ENCODE assay signal across 8 cellular contexts in genomic region chr1:32073387-32074229, GRCh38. TPM values are rescaled to one million over a fixed set of nuclear protein-coding genes. Genes with fewer than 3 reads are reported as not detected.
DNase-seq lines count a peak whose midpoint lies in the region; ATAC-seq, FAIRE-seq and TF ChIP-seq lines count a peak whose summit lies in the region.

No MANE protein-coding gene starts in this region.

- peaks cover 31% of the 10 kb centered on the region for H3K36me3 ChIP-seq in right atrium auricular region

- intact Hi-C loops in activated B cell treated with CpG ODN at 0.5 μM for 24 hours (cut with micrococcal nuclease), result loop anchor here (1.0 to 5.0 kb wide), 9 partner anchors 34 to 285 kb away; partner anchors contain the start of genes EIF3I, HDAC1, LCK and PTP4A2

- H3K27me3 Mint-ChIP-seq in activated B cell treated with CpG ODN at 0.5 μM for 24 hours, result no peaks in the 10 kb centered on the region

- ATAC-seq in GM21447 (IDR thresholded peaks at IDR 0.05; ENCODE audit: unreplicated experiment) (peak; percentile 31), activated B cell treated with CpG ODN at 0.5 μM for 24 hours (ENCODE audit: low read depth) (no peak), GM21423 (IDR thresholded peaks at IDR 0.05; ENCODE audit: unreplicated experiment) (no peak)
- peak; percentile 20 for ATAC-seq in stimulated activated effector memory CD8-positive, alpha-beta T cell treated with anti-CD3 and anti-CD28 coated beads, Interleukin-12 subunit alpha, Interleukin-12 subunit beta, amount 100 ng/mL, for 72 hours

- POLR2A ChIA-PET in activated B cell treated with CpG ODN at 0.5 μM for 24 hours (lab: Charles Lee), result interaction anchor here (0.5 to 4.3 kb wide), 29 partner anchors 8 to 1054 kb away, joined by 3 to 72 read pairs (median 7); partner anchors contain the start of genes BSDC1, CCDC28B, HDAC1 and KHDRBS1

- peaks cover 41% of the 10 kb centered on the region for H3K36me3 Mint-ChIP-seq in activated B cell treated with CpG ODN at 0.5 μM for 24 hours (ENCODE audit: low read depth)
- peaks cover 57% of the 10 kb centered on the region for H3K36me3 Mint-ChIP-seq in stimulated activated effector memory CD8-positive, alpha-beta T cell treated with anti-CD3 and anti-CD28 coated beads, Interleukin-12 subunit alpha, Interleukin-12 subunit beta, amount 100 ng/mL, for 72 hours

- H3K9me3 ChIP-seq in right atrium auricular region, result no peaks in the 10 kb centered on the region

- no peak for FAIRE-seq in RCC 7860 (lab: Jason Lieb, UNC)

- H3K27me3 ChIP-seq in right atrium auricular region, result no peaks in the 10 kb centered on the region

- CTCF ChIA-PET in activated B cell treated with CpG ODN at 0.5 μM for 24 hours (lab: Charles Lee), result interaction anchor here (0.8 to 2.8 kb wide), 6 partner anchors 8 to 107 kb away, joined by 3 to 18 read pairs (median 5); partner anchors contain the start of gene KPNA6

- peaks cover 0 to 22% of the 10 kb centered on the region in 2 donors for H3K4me1 ChIP-seq in right atrium auricular region

- no peaks in the 10 kb centered on the region for H3K9me3 Mint-ChIP-seq in activated B cell treated with CpG ODN at 0.5 μM for 24 hours
- H3K9me3 Mint-ChIP-seq in stimulated activated effector memory CD8-positive, alpha-beta T cell treated with anti-CD3 and anti-CD28 coated beads, Interleukin-12 subunit alpha, Interleukin-12 subunit beta, amount 100 ng/mL, for 72 hours, result no peaks in the 10 kb centered on the region

- peak overlapping the region; percentile 93 for H3K4me3 Mint-ChIP-seq in activated B cell treated with CpG ODN at 0.5 μM for 24 hours
- H3K4me3 Mint-ChIP-seq in stimulated activated effector memory CD8-positive, alpha-beta T cell treated with anti-CD3 and anti-CD28 coated beads, Interleukin-12 subunit alpha, Interleukin-12 subunit beta, amount 100 ng/mL, for 72 hours, result peak overlapping the region; percentile 96

- peak overlapping the region; percentile 95 for H3K27ac Mint-ChIP-seq in activated B cell treated with CpG ODN at 0.5 μM for 24 hours
- H3K27ac Mint-ChIP-seq in stimulated activated effector memory CD8-positive, alpha-beta T cell treated with anti-CD3 and anti-CD28 coated beads, Interleukin-12 subunit alpha, Interleukin-12 subunit beta, amount 100 ng/mL, for 72 hours, result peak overlapping the region; percentile 95

- H3K27ac ChIP-seq in right atrium auricular region, result peak overlapping the region; percentile 91 to 95

- peak overlapping the region; percentile 74 to 77 for H3K4me3 ChIP-seq in right atrium auricular region

- peak; percentile 25 for DNase-seq in 8988T
- peak; percentile 82 for DNase-seq in activated B cell treated with CpG ODN at 0.5 μM for 24 hours
- no peak for DNase-seq in right atrium auricular region (ENCODE audit: low spot score)
- DNase-seq in stimulated activated effector memory CD8-positive, alpha-beta T cell treated with anti-CD3 and anti-CD28 coated beads, Interleukin-12 subunit alpha, Interleukin-12 subunit beta, amount 100 ng/mL, for 72 hours (ENCODE audit: low spot score in 2 of 2), result no peak
- DNase-seq in activated CD4-positive, CD25-positive, alpha-beta regulatory T cell treated with anti-CD3 and anti-CD28 coated beads, Interleukin-2, amount 50 U/mL, for 72 hours, result no peak
- no peak for DNase-seq in RCC 7860 (ENCODE audit: low spot score)

- peaks cover 35% of the 10 kb centered on the region for H3K4me1 Mint-ChIP-seq in activated B cell treated with CpG ODN at 0.5 μM for 24 hours
- H3K4me1 Mint-ChIP-seq in stimulated activated effector memory CD8-positive, alpha-beta T cell treated with anti-CD3 and anti-CD28 coated beads, Interleukin-12 subunit alpha, Interleukin-12 subunit beta, amount 100 ng/mL, for 72 hours, result peaks cover 44% of the 10 kb centered on the region

- TF ChIP-seq CTCF in activated B cell treated with CpG ODN at 0.5 μM for 24 hours (IDR thresholded peaks at IDR 0.05) (no peak), right atrium auricular region (IDR thresholded peaks at IDR 0.05) (peak in 1 of 2 donors; percentile 42)

RNA-seq across cellular contexts. Expression of gene TMEM39B, which starts 0.9 kb away (rescaled TPM):
- total RNA-seq in activated B cell treated with CpG ODN at 0.5 μM for 24 hours, result 23.1 and 23.8 TPM in 2 replicates
- total RNA-seq in right atrium auricular region, result 1 to 10 TPM; 3.2 to 5.0 TPM

RNA-seq across cellular contexts. Expression of gene KPNA6, which starts 34.2 kb away (rescaled TPM):
- total RNA-seq in activated B cell treated with CpG ODN at 0.5 μM for 24 hours (58.7 and 60.3 TPM in 2 replicates), right atrium auricular region (10 to 100 TPM; 47.3 to 54.6 TPM)

RNA-seq across cellular contexts. Expression of gene KHDRBS1, which starts 59.9 kb away (rescaled TPM):
- 146 and 152 TPM in 2 replicates for total RNA-seq in activated B cell treated with CpG ODN at 0.5 μM for 24 hours
- total RNA-seq in right atrium auricular region, result 10 to 100 TPM; 44.5 to 47.2 TPM

Comparison
In these comparisons a context has a peak if more than half of its experiments do, and no peak if none do; other contexts are left out.
1. DNase-seq: peak in 8988T (single experiment) and activated B cell treated with CpG ODN at 0.5 μM for 24 hours (single experiment); none in right atrium auricular region (single experiment), stimulated activated effector memory CD8-positive, alpha-beta T cell treated with anti-CD3 and anti-CD28 coated beads, Interleukin-12 subunit alpha, Interleukin-12 subunit beta, amount 100 ng/mL, for 72 hours (0 of 2), activated CD4-positive, CD25-positive, alpha-beta regulatory T cell treated with anti-CD3 and anti-CD28 coated beads, Interleukin-2, amount 50 U/mL, for 72 hours (single experiment) and RCC 7860 (single experiment).
2. ATAC-seq: peak in GM21447 (single experiment) and stimulated activated effector memory CD8-positive, alpha-beta T cell treated with anti-CD3 and anti-CD28 coated beads, Interleukin-12 subunit alpha, Interleukin-12 subunit beta, amount 100 ng/mL, for 72 hours (single experiment); none in activated B cell treated with CpG ODN at 0.5 μM for 24 hours (single experiment) and GM21423 (single experiment).